In genomic region chr2:28047698-28048097, GRCh38 we compare ENCODE assay signal across 14 cellular contexts.
DNase-seq lines count a peak whose midpoint lies in the region; ATAC-seq and TF ChIP-seq lines count a peak whose summit lies in the region.
"Had no signal": no experiment of that assay in that cellular context is flagged by ENCODE, and none has a peak within 500 bp of the region (broad histone marks: within the 10 kb centered on the region; RNA-seq: fewer than 3 reads in every experiment).

No MANE protein-coding gene starts in this region.

- peak overlapping the region in 2 of 7 donors; percentile 9 to 29 for H3K27ac Mint-ChIP-seq in CD4-positive, alpha-beta memory T cell
- H3K27ac Mint-ChIP-seq: progenitor cell of endocrine pancreas had no signal

- H3K4me3 ChIP-seq in AG09309 (ENCODE audit: control insufficient read depth, low read depth, low read length) (no peak overlapping the region), adrenal gland (no peak overlapping the region)
- H3K4me3 ChIP-seq in CD4-positive, alpha-beta memory T cell (ENCODE audit: low read length in 2 of 2): no peak overlapping the region

- H3K4me1 ChIP-seq in adrenal gland (replicated peaks in 1 of 2): peaks cover 18 to 59% of the 10 kb centered on the region in 2 donors
- no peaks in the 10 kb centered on the region for H3K4me1 ChIP-seq in CD4-positive, alpha-beta memory T cell (ENCODE audit: insufficient read depth, low read length)

- intact Hi-C loops in adrenal gland (cut with DNase I): no loop called here
- intact Hi-C loops in CD4-positive, alpha-beta memory T cell (cut with micrococcal nuclease): no loop called here

- POLR2A ChIA-PET in CD4-positive, alpha-beta memory T cell (lab: Charles Lee; ENCODE audit: partially characterized antibody): no interaction called here

- peaks cover 0 to 2% (median under 1%) of the 10 kb centered on the region in 4 donors for H3K4me1 Mint-ChIP-seq in CD4-positive, alpha-beta memory T cell

- DNase-seq in AG09309 (ENCODE audit: low read depth) (peak; percentile 71), LHCN-M2 (ENCODE audit: low read depth) (peak; percentile 65), adrenal gland (no peak), kidney tubule cell (ENCODE audit: low spot score) (peak; percentile 14), CD1c-positive myeloid dendritic cell (ENCODE audit: extremely low spot score) (no peak), NCI-H524 (lab: John Stamatoyannopoulos, UW) (no peak)
- no peak for DNase-seq in CD4-positive, alpha-beta memory T cell
- DNase-seq: C1 segment of cervical spinal cord, foreskin melanocyte, left cardiac atrium, NCI-H2081 had no signal

- H3K4me3 Mint-ChIP-seq in CD4-positive, alpha-beta memory T cell: no peak overlapping the region

- no peak for ATAC-seq in HG02759 (IDR thresholded peaks at IDR 0.05; ENCODE audit: unreplicated experiment)
- ATAC-seq: HepG2 had no signal

- H3K9me3 Mint-ChIP-seq in CD4-positive, alpha-beta memory T cell: no peaks in the 10 kb centered on the region

- peaks cover 15 to 29% of the 10 kb centered on the region in 2 donors for H3K36me3 Mint-ChIP-seq in CD4-positive, alpha-beta memory T cell

- CTCF ChIA-PET in CD4-positive, alpha-beta memory T cell (lab: Charles Lee; ENCODE audit: partially characterized antibody): no interaction called here

- H3K27me3 Mint-ChIP-seq in CD4-positive, alpha-beta memory T cell: no peaks in the 10 kb centered on the region
- H3K27me3 Mint-ChIP-seq: progenitor cell of endocrine pancreas had no signal

- TF ChIP-seq CTCF in AG09309 (IDR thresholded peaks at IDR 0.05; ENCODE audit: control insufficient read depth, insufficient read depth, low read depth, low read length, missing control alignments): no peak
- no peak for TF ChIP-seq CTCF in adrenal gland (IDR thresholded peaks at IDR 0.05)

- H3K9me3 ChIP-seq in adrenal gland (replicated peaks in 1 of 3): no peaks in the 10 kb centered on the region
- H3K9me3 ChIP-seq in CD4-positive, alpha-beta memory T cell (ENCODE audit: control insufficient read depth in 1 of 2, low read length in 2 of 2): no peaks in the 10 kb centered on the region

- no peaks in the 10 kb centered on the region for H3K36me3 ChIP-seq in adrenal gland (replicated peaks in 1 of 2)
- H3K36me3 ChIP-seq in CD4-positive, alpha-beta memory T cell (ENCODE audit: insufficient read depth, low read length): no peaks in the 10 kb centered on the region

- no peak for TF ChIP-seq POLR2A in adrenal gland (IDR thresholded peaks at IDR 0.05)

- no peaks in the 10 kb centered on the region for H3K27me3 ChIP-seq in adrenal gland
- no peaks in the 10 kb centered on the region for H3K27me3 ChIP-seq in CD4-positive, alpha-beta memory T cell (ENCODE audit: insufficient read depth, low read length)

- peak overlapping the region in 4 of 5 donors; percentile 6 to 18 (median 7) for H3K27ac ChIP-seq in adrenal gland
- H3K27ac ChIP-seq in CD4-positive, alpha-beta memory T cell (ENCODE audit: low read depth, low read length): no peak overlapping the region

Comparison
In these comparisons a context has a peak if more than half of its experiments do, and no peak if none do; other contexts are left out.
1. DNase-seq: peak in AG09309 (single experiment), LHCN-M2 (single experiment) and kidney tubule cell (single experiment); none in adrenal gland (0 of 7), CD4-positive, alpha-beta memory T cell (0 of 5), CD1c-positive myeloid dendritic cell (single experiment) and NCI-H524 (0 of 2).